ENCODE assay signal across 10 cellular contexts in genomic region chr3:46369675-46370132, GRCh38. TPM values are rescaled to one million over a fixed set of nuclear protein-coding genes. Genes with fewer than 3 reads are reported as not detected.
DNase-seq lines count a peak whose midpoint lies in the region; ATAC-seq lines count a peak whose summit lies in the region.
"Had no signal": no experiment of that assay in that cellular context is flagged by ENCODE, and none has a peak within 500 bp of the region (broad histone marks: within the 10 kb centered on the region; RNA-seq: fewer than 3 reads in every experiment).

No MANE protein-coding gene starts in this region.

- DNase-seq in activated CD8-positive, alpha-beta memory T cell treated with anti-CD3 and anti-CD28 coated beads for 48 hours (ENCODE audit: low read depth in 2 of 3, low spot score in 2 of 3): peak; percentile 28 to 46 (median 40)
- DNase-seq in stimulated activated CD4-positive, alpha-beta T cell treated with anti-CD3 and anti-CD28 coated beads, Interleukin-2, amount 100 ng/mL, for 48 hours: peak; percentile 28 to 35
- no peak for DNase-seq in ureter (ENCODE audit: low spot score)
- DNase-seq: NCI-H1092, Right ventricle myocardium superior had no signal

- ATAC-seq in GM18858 (IDR thresholded peaks at IDR 0.05; ENCODE audit: unreplicated experiment) (peak; percentile 58), HG02642 (IDR thresholded peaks at IDR 0.05; ENCODE audit: poor library complexity, unreplicated experiment) (peak; percentile 56), GM19328 (IDR thresholded peaks at IDR 0.05; ENCODE audit: unreplicated experiment) (no peak), GM18873 (IDR thresholded peaks at IDR 0.05; ENCODE audit: low FRiP score, unreplicated experiment) (no peak), HG03460 (IDR thresholded peaks at IDR 0.05; ENCODE audit: unreplicated experiment) (no peak)

RNA-seq across cellular contexts. Expression of gene CCR5, which starts 1.0 kb away (rescaled TPM):
- 3.3 TPM for total RNA-seq in ureter

RNA-seq across cellular contexts. Expression of gene CCR2, which starts 15.8 kb away (rescaled TPM):
- 1.3 TPM for total RNA-seq in ureter

RNA-seq across cellular contexts. Expression of gene CCRL2, which starts 37.4 kb away (rescaled TPM):
- 6.3 TPM for total RNA-seq in ureter

Comparison
In these comparisons a context has a peak if more than half of its experiments do, and no peak if none do; other contexts are left out.
1. ATAC-seq: peak in GM18858 (single experiment) and HG02642 (single experiment); none in GM19328 (single experiment), GM18873 (single experiment) and HG03460 (single experiment).